Comparison of ENCODE assay signal across 8 cellular contexts in the genomic region with DNA sequence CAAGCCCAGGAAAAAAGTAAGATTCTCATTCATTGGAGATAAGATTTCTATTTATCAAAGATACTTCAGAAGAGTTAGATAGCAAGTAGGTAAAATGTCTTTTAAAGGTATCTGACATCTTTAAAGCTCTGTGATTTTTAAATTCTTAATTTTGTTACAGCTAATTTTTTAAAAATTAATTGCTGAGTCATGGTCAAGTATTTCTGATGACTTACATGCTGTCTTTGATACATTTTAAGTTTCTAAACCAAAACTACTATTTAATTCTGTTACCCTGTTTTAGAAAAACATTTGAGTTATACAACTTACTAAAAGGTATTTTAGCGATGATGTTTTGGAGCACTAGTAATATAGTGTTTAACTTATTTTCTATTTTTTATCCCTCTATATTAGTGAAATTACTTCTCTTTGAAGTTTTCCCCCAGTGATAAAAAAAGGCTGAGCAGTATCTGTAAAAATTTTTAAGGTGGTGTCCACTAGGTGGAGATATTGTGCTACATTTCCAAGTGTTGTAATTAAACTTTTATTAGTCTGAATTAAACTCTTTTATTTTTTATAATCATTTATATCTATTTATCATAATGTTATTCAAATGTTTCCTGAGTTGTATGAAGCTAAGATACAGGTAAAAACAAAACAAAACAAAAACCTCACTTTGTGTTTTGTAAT. TPM values are rescaled to one million over a fixed set of nuclear protein-coding genes. Genes with fewer than 3 reads are reported as not detected.
DNase-seq lines count a peak whose midpoint lies in the region; ATAC-seq, FAIRE-seq and TF ChIP-seq lines count a peak whose summit lies in the region.

No MANE protein-coding gene starts in this region.

- POLR2A ChIA-PET in A549 (lab: Yijun Ruan, JAX), result interaction anchor here (0.7 kb wide), 1 partner anchor 12 kb away, joined by 4 read pairs; the partner anchor contains the start of gene ALG10

- DNase-seq in A549 (ENCODE audit: low read depth in 1 of 2, low spot score in 1 of 2), result peak in 1 of 2 experiments; percentile 56
- DNase-seq in RKO (ENCODE audit: low spot score), result peak; percentile 62
- peak; percentile 40 for DNase-seq in fibroblast of villous mesenchyme (ENCODE audit: low read depth)
- DNase-seq in activated CD8-positive, alpha-beta memory T cell treated with anti-CD3 and anti-CD28 coated beads, Interleukin-2, amount 10 ng/mL, durations not matched to agents 7 days and 5 days, result no peak
- DNase-seq in activated naive CD4-positive, alpha-beta T cell treated with anti-CD3 and anti-CD28 coated beads, Interleukin-2, amount 50 U/mL, for 16 hours, result no peak
- no peak for DNase-seq in T-helper 17 cell
- no peak for DNase-seq in activated naive CD4-positive, alpha-beta T cell treated with anti-CD3 and anti-CD28 coated beads, Interleukin-2, amount 10 ng/mL, durations not matched to agents 7 days and 5 days

- CTCF ChIA-PET in A549 (lab: Yijun Ruan, JAX), result interaction anchor here (0.6 to 1.5 kb wide), 3 partner anchors 12 to 1237 kb away, joined by 3 to 11 read pairs (median 4); partner anchors contain the start of gene ALG10
- CTCF ChIA-PET in activated CD8-positive, alpha-beta memory T cell treated with anti-CD3 and anti-CD28 coated beads, Interleukin-2, amount 10 ng/mL, durations not matched to agents 7 days and 5 days (lab: Charles Lee), result interaction anchor here (0.8 to 1.9 kb wide), 3 partner anchors 11 to 1276 kb away, joined by 3 to 5 read pairs (median 3); partner anchors contain the start of gene ALG10
- CTCF ChIA-PET in activated naive CD4-positive, alpha-beta T cell treated with anti-CD3 and anti-CD28 coated beads, Interleukin-2, amount 10 ng/mL, durations not matched to agents 7 days and 5 days (lab: Charles Lee), result interaction anchor here (0.7 kb wide), 1 partner anchor 1278 kb away, joined by 4 read pairs; the partner anchor contains the start of gene YARS2

- ATAC-seq in A549 (no peak), T-helper 17 cell (no peak)
- ATAC-seq in activated CD8-positive, alpha-beta memory T cell treated with anti-CD3 and anti-CD28 coated beads, Interleukin-2, amount 10 ng/mL, durations not matched to agents 7 days and 5 days, result no peak

- H3K4me3 ChIP-seq in A549, result no peak overlapping the region
- no peak overlapping the region for H3K4me3 ChIP-seq in fibroblast of villous mesenchyme (ENCODE audit: low read depth, low read length)

- H3K9me3 ChIP-seq in A549, result no peaks in the 10 kb centered on the region
- no peaks in the 10 kb centered on the region for H3K9me3 ChIP-seq in T-helper 17 cell (ENCODE audit: control insufficient read depth, low read length, poor library complexity, severe bottlenecking)

- no peak for TF ChIP-seq POLR2A in A549 (IDR thresholded peaks at IDR 0.05; ENCODE audit: low read length)

- H3K9me3 Mint-ChIP-seq in activated CD8-positive, alpha-beta memory T cell treated with anti-CD3 and anti-CD28 coated beads, Interleukin-2, amount 10 ng/mL, durations not matched to agents 7 days and 5 days (ENCODE audit: low read depth), result no peaks in the 10 kb centered on the region
- H3K9me3 Mint-ChIP-seq in activated naive CD4-positive, alpha-beta T cell treated with anti-CD3 and anti-CD28 coated beads, Interleukin-2, amount 10 ng/mL, durations not matched to agents 7 days and 5 days, result no peaks in the 10 kb centered on the region

- no peak overlapping the region for H3K27ac ChIP-seq in A549

- no peaks in the 10 kb centered on the region for H3K27me3 Mint-ChIP-seq in activated CD8-positive, alpha-beta memory T cell treated with anti-CD3 and anti-CD28 coated beads, Interleukin-2, amount 10 ng/mL, durations not matched to agents 7 days and 5 days
- no peaks in the 10 kb centered on the region for H3K27me3 Mint-ChIP-seq in T-helper 17 cell
- H3K27me3 Mint-ChIP-seq in activated naive CD4-positive, alpha-beta T cell treated with anti-CD3 and anti-CD28 coated beads, Interleukin-2, amount 10 ng/mL, durations not matched to agents 7 days and 5 days, result no peaks in the 10 kb centered on the region

- H3K4me1 Mint-ChIP-seq in activated CD8-positive, alpha-beta memory T cell treated with anti-CD3 and anti-CD28 coated beads, Interleukin-2, amount 10 ng/mL, durations not matched to agents 7 days and 5 days, result no peaks in the 10 kb centered on the region
- no peaks in the 10 kb centered on the region for H3K4me1 Mint-ChIP-seq in T-helper 17 cell
- no peaks in the 10 kb centered on the region for H3K4me1 Mint-ChIP-seq in activated naive CD4-positive, alpha-beta T cell treated with anti-CD3 and anti-CD28 coated beads, Interleukin-2, amount 10 ng/mL, durations not matched to agents 7 days and 5 days

- no peaks in the 10 kb centered on the region for H3K4me1 ChIP-seq in A549

- TF ChIP-seq RAD21 in A549 (conservative IDR thresholded peaks at IDR 0.05 in 1 of 2, IDR thresholded peaks at IDR 0.05 in 1 of 2), result peak; percentile 54; a peak in 4 of 5 replicates

- no peak for TF ChIP-seq EP300 in A549 (IDR thresholded peaks at IDR 0.05)

- H3K36me3 Mint-ChIP-seq in activated CD8-positive, alpha-beta memory T cell treated with anti-CD3 and anti-CD28 coated beads, Interleukin-2, amount 10 ng/mL, durations not matched to agents 7 days and 5 days, result no peaks in the 10 kb centered on the region
- no peaks in the 10 kb centered on the region for H3K36me3 Mint-ChIP-seq in T-helper 17 cell (ENCODE audit: low read depth)
- no peaks in the 10 kb centered on the region for H3K36me3 Mint-ChIP-seq in activated naive CD4-positive, alpha-beta T cell treated with anti-CD3 and anti-CD28 coated beads, Interleukin-2, amount 10 ng/mL, durations not matched to agents 7 days and 5 days

- no peak overlapping the region for H3K27ac Mint-ChIP-seq in activated CD8-positive, alpha-beta memory T cell treated with anti-CD3 and anti-CD28 coated beads, Interleukin-2, amount 10 ng/mL, durations not matched to agents 7 days and 5 days
- no peak overlapping the region for H3K27ac Mint-ChIP-seq in T-helper 17 cell
- no peak overlapping the region for H3K27ac Mint-ChIP-seq in activated naive CD4-positive, alpha-beta T cell treated with anti-CD3 and anti-CD28 coated beads, Interleukin-2, amount 10 ng/mL, durations not matched to agents 7 days and 5 days

- no peak overlapping the region for H3K4me2 ChIP-seq in A549

- TF ChIP-seq CTCF in A549 (IDR thresholded peaks at IDR 0.05) (peak; percentile 56), GM12874 (IDR thresholded peaks at IDR 0.05; ENCODE audit: insufficient read depth, low read depth, low read length) (peak; percentile 31; the same call in 1 of the 2 replicates), fibroblast of villous mesenchyme (IDR thresholded peaks at IDR 0.05; ENCODE audit: insufficient read depth, low read depth, low read length) (peak; percentile 59)

- no peak for FAIRE-seq in A549 (lab: Jason Lieb, UNC)

- H3K4me3 Mint-ChIP-seq in activated CD8-positive, alpha-beta memory T cell treated with anti-CD3 and anti-CD28 coated beads, Interleukin-2, amount 10 ng/mL, durations not matched to agents 7 days and 5 days, result no peak overlapping the region
- H3K4me3 Mint-ChIP-seq in T-helper 17 cell, result no peak overlapping the region
- no peak overlapping the region for H3K4me3 Mint-ChIP-seq in activated naive CD4-positive, alpha-beta T cell treated with anti-CD3 and anti-CD28 coated beads, Interleukin-2, amount 10 ng/mL, durations not matched to agents 7 days and 5 days

- 0% methylated on average over 1 of the region's 1 CpG for WGBS in A549 (ENCODE audit: missing lambda C conversion rate)

TF ChIP-seq in A549, 52 proteins besides CTCF, POLR2A, EP300 and RAD21:
- TF ChIP-seq SMC3 (IDR thresholded peaks at IDR 0.05) (0 out of 3 replicates have a peak, but pooled peaks have one; percentile 14), MYC (IDR thresholded peaks at IDR 0.05; ENCODE audit: borderline replicate concordance, low read length) (no peak), NFE2L2 (conservative IDR thresholded peaks at IDR 0.05; ENCODE audit: low read length) (peak; percentile 92)

RNA-seq across cellular contexts. Expression of gene ALG10, which starts 11.5 kb away (rescaled TPM):
- 13.9 and 16.4 TPM in 2 replicates for polyA plus RNA-seq in A549 (2011; rRNA removed)
- 4.1 and 4.8 TPM in 2 replicates for polyA plus RNA-seq in A549 (2012; cell fraction: cytosol; rRNA removed)
- 10.6 and 11.7 TPM in 2 replicates for polyA plus RNA-seq in A549 (2012; cell fraction: nucleus; rRNA removed)
- polyA plus RNA-seq in A549 (2017; fragmentation: RNase III; extraction: RNeasy Plus Mini Kit Qiagen cat#74134 plus additional on column Dnase treatment), result 5.8 to 6.2 TPM (median 5.9 TPM) in 3 replicates
- 61.3 and 74.2 TPM in 2 replicates for polyA minus RNA-seq in A549 (2011; rRNA and poly(A)+ RNA removed)
- total RNA-seq in fibroblast of villous mesenchyme, result 9.1 and 9.3 TPM in 2 replicates
- total RNA-seq in activated CD8-positive, alpha-beta memory T cell treated with anti-CD3 and anti-CD28 coated beads, Interleukin-2, amount 10 ng/mL, durations not matched to agents 7 days and 5 days, result 10 to 100 TPM; 21.9 to 22.2 TPM
- 10 to 100 TPM in 1 of 2 donors, 1 to 10 TPM in 1; 9.3 to 11.0 TPM for total RNA-seq in T-helper 17 cell

Comparison
In these comparisons a context has a peak if more than half of its experiments do, and no peak if none do; other contexts are left out.
1. DNase-seq: peak in RKO (single experiment) and fibroblast of villous mesenchyme (single experiment); none in activated CD8-positive, alpha-beta memory T cell treated with anti-CD3 and anti-CD28 coated beads, Interleukin-2, amount 10 ng/mL, durations not matched to agents 7 days and 5 days (single experiment), activated naive CD4-positive, alpha-beta T cell treated with anti-CD3 and anti-CD28 coated beads, Interleukin-2, amount 50 U/mL, for 16 hours (single experiment), T-helper 17 cell (0 of 3) and activated naive CD4-positive, alpha-beta T cell treated with anti-CD3 and anti-CD28 coated beads, Interleukin-2, amount 10 ng/mL, durations not matched to agents 7 days and 5 days (single experiment).
2. Peak in every context shown above with its lines, with median percentiles within 50 percentile points of each other: CTCF ChIP-seq.